Comparison of ENCODE assay signal across 8 cellular contexts in the genomic region with DNA sequence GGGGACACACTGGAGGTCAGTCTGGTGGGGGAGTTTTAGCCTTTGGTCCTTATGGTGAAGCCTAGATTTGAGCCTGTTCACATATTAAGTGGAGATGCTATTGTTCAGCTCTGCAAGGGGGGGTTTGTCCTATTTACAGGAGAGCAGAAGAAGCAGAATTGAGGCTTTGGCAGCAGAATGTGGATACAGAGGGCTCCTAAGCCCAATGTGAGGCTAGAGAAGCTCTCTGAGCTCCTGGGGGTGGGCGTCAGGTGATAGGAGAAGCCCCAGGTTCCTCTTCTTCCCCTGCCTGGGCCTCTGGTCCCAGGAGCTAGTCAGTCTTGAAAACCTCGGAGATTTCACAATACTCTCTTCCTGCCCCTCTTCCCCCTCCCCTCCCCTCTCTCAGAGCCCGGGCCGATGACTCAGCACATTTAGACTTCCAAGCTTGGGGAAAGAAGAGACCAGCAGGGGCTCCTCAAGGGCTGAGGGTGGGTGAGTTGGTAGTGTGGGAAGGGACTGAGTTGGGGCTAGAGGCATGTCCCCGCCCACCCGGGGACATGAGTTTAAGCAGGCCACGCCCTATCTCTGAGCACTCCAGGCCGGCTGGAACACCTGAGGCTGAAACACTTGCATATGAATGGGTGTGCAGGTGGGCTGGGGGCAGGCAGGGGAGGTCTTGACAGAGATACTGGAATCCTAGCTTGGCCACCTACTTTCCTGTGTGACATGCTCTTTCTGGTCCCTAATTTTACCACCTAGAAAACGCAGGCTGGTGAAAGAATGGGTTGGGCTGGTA. TPM values are rescaled to one million over a fixed set of nuclear protein-coding genes. Genes with fewer than 3 reads are reported as not detected.
DNase-seq lines count a peak whose midpoint lies in the region; ATAC-seq and TF ChIP-seq lines count a peak whose summit lies in the region.

No MANE protein-coding gene starts in this region.

- H3K27me3 Mint-ChIP-seq in CD4-positive, CD25-positive, alpha-beta regulatory T cell: no peaks in the 10 kb centered on the region

- H3K27ac ChIP-seq in CD4-positive, CD25-positive, alpha-beta regulatory T cell (ENCODE audit: insufficient read depth, low read length, poor library complexity, severe bottlenecking): peak overlapping the region; percentile 64
- H3K27ac ChIP-seq in HUES6 (ENCODE audit: low read depth, low read length) (peak overlapping the region; percentile 86), vagina (peak overlapping the region; percentile 95)

- peak; percentile 21 to 59 (median 30) for DNase-seq in CD4-positive, CD25-positive, alpha-beta regulatory T cell
- DNase-seq in SK-N-DZ (ENCODE audit: low spot score) (peak; percentile 75), amniotic epithelial cell (ENCODE audit: low read depth) (peak; percentile 93), left cardiac atrium (peak; percentile 77), pons (ENCODE audit: low spot score) (peak; percentile 70), vagina (ENCODE audit: extremely low spot score in 2 of 2) (peak in 1 of 2 donors; percentile 96)

- H3K4me1 ChIP-seq in CD4-positive, CD25-positive, alpha-beta regulatory T cell (ENCODE audit: control insufficient read depth, insufficient read depth, low read length, poor library complexity, severe bottlenecking): peaks cover 32% of the 10 kb centered on the region
- H3K4me1 ChIP-seq in HUES6 (ENCODE audit: control insufficient read depth, insufficient read depth, low read length): peaks cover 16% of the 10 kb centered on the region
- H3K4me1 ChIP-seq in vagina: peaks cover 20% of the 10 kb centered on the region

- peaks cover 17% of the 10 kb centered on the region for H3K36me3 ChIP-seq in CD4-positive, CD25-positive, alpha-beta regulatory T cell (ENCODE audit: control insufficient read depth, insufficient read depth, low read length)
- H3K36me3 ChIP-seq in HUES6 (ENCODE audit: control insufficient read depth, insufficient read depth, low read length): peaks cover 39% of the 10 kb centered on the region
- H3K36me3 ChIP-seq in vagina: peaks cover 0 to 26% of the 10 kb centered on the region in 2 donors

- no peaks in the 10 kb centered on the region for H3K27me3 ChIP-seq in CD4-positive, CD25-positive, alpha-beta regulatory T cell (ENCODE audit: control insufficient read depth, insufficient read depth, low read length)
- H3K27me3 ChIP-seq in HUES6 (ENCODE audit: control insufficient read depth, insufficient read depth, low read length) (no peaks in the 10 kb centered on the region), vagina (no peaks in the 10 kb centered on the region)

- TF ChIP-seq CTCF in vagina (IDR thresholded peaks at IDR 0.05): no peak

- peaks cover 10% of the 10 kb centered on the region for H3K36me3 Mint-ChIP-seq in CD4-positive, CD25-positive, alpha-beta regulatory T cell

- no peak for TF ChIP-seq POLR2A in vagina (IDR thresholded peaks at IDR 0.05)

- peak overlapping the region; percentile 7 for H3K4me3 ChIP-seq in CD4-positive, CD25-positive, alpha-beta regulatory T cell (ENCODE audit: low read depth, low read length)
- H3K4me3 ChIP-seq in HUES6 (ENCODE audit: low read depth, low read length): peak overlapping the region; percentile 91
- peak overlapping the region; percentile 59 to 83 for H3K4me3 ChIP-seq in vagina

- peak overlapping the region; percentile 52 to 73 (median 68) for H3K27ac Mint-ChIP-seq in CD4-positive, CD25-positive, alpha-beta regulatory T cell

- H3K9me3 ChIP-seq in CD4-positive, CD25-positive, alpha-beta regulatory T cell (ENCODE audit: control insufficient read depth in 2 of 2, low read length in 2 of 2): no peaks in the 10 kb centered on the region
- H3K9me3 ChIP-seq in HUES6 (ENCODE audit: control insufficient read depth, insufficient read depth, low read depth, low read length) (peaks cover 4% of the 10 kb centered on the region; the same call in 1 of the 2 replicates), vagina (no peaks in the 10 kb centered on the region)

- ATAC-seq in CD4-positive, CD25-positive, alpha-beta regulatory T cell (ENCODE audit: low read depth in 2 of 2): no peak
- ATAC-seq in left cardiac atrium (peak; percentile 7 to 28), HG03565 (IDR thresholded peaks at IDR 0.05; ENCODE audit: unreplicated experiment) (no peak)

- no peaks in the 10 kb centered on the region for H3K9me3 Mint-ChIP-seq in CD4-positive, CD25-positive, alpha-beta regulatory T cell

- peak overlapping the region; percentile 6 to 80 (median 54) for H3K4me3 Mint-ChIP-seq in CD4-positive, CD25-positive, alpha-beta regulatory T cell

- H3K9ac ChIP-seq in HUES6 (ENCODE audit: low read length): peak overlapping the region; percentile 90

- intact Hi-C loops in left cardiac atrium (cut with DNase I) (loop anchor here in 1 of 2 donors (5.0 kb wide), 2 partner anchors 67 to 142 kb away; a partner anchor contains a TSS), vagina (cut with DNase I) (loop anchor here (5.0 kb wide), 1 partner anchor 82 kb away; a partner anchor contains a TSS)

- peaks cover 0 to 40% (median 17%) of the 10 kb centered on the region in 4 donors for H3K4me1 Mint-ChIP-seq in CD4-positive, CD25-positive, alpha-beta regulatory T cell

RNA-seq across cellular contexts. Expression of a gene that starts 3.4 kb away (rescaled TPM):
- 44.2 TPM for total RNA-seq in CD4-positive, CD25-positive, alpha-beta regulatory T cell
- 1 to 10 TPM; 3.4 to 5.1 (median 4.4) TPM for polyA plus RNA-seq in CD4-positive, CD25-positive, alpha-beta regulatory T cell
- polyA plus RNA-seq in SK-N-DZ (2014; cell fraction: cytosol; rRNA removed): 11.0 and 11.4 TPM in 2 replicates
- polyA plus RNA-seq in SK-N-DZ (2014; cell fraction: nucleus; rRNA removed): 10.4 and 15.4 TPM in 2 replicates
- total RNA-seq in left cardiac atrium (10 to 100 TPM; 34.5 to 36.2 TPM), vagina (87.4 TPM)

RNA-seq across cellular contexts. Expression of a gene that starts 19.0 kb away (rescaled TPM):
- 10.2 TPM for total RNA-seq in CD4-positive, CD25-positive, alpha-beta regulatory T cell
- polyA plus RNA-seq in CD4-positive, CD25-positive, alpha-beta regulatory T cell: under 1 TPM; 0.13 to 0.34 (median 0.30) TPM
- polyA plus RNA-seq in SK-N-DZ (2014; cell fraction: cytosol; rRNA removed): 2.8 and 3.2 TPM in 2 replicates
- 3.5 and 5.9 TPM in 2 replicates for polyA plus RNA-seq in SK-N-DZ (2014; cell fraction: nucleus; rRNA removed)
- total RNA-seq in left cardiac atrium (1 to 10 TPM; 2.4 to 2.7 TPM), vagina (8.6 TPM)

RNA-seq across cellular contexts. Expression of a gene that starts 34.0 kb away (rescaled TPM):
- total RNA-seq in CD4-positive, CD25-positive, alpha-beta regulatory T cell: 20.4 TPM
- polyA plus RNA-seq in CD4-positive, CD25-positive, alpha-beta regulatory T cell: 10 to 100 TPM; 40.6 to 49.4 (median 44.0) TPM
- 13.0 and 16.2 TPM in 2 replicates for polyA plus RNA-seq in SK-N-DZ (2014; cell fraction: cytosol; rRNA removed)
- 7.0 and 20.0 TPM in 2 replicates for polyA plus RNA-seq in SK-N-DZ (2014; cell fraction: nucleus; rRNA removed)
- total RNA-seq in left cardiac atrium (10 to 100 TPM; 15.6 to 20.1 TPM), vagina (24.1 TPM)

RNA-seq across cellular contexts. Expression of a gene that starts 37.7 kb away (rescaled TPM):
- total RNA-seq in CD4-positive, CD25-positive, alpha-beta regulatory T cell: 126 TPM
- polyA plus RNA-seq in CD4-positive, CD25-positive, alpha-beta regulatory T cell: 10 to 100 TPM in 1 of 4 donors, 1 to 10 TPM in 3; 8.3 to 10.6 (median 9.2) TPM
- 22.4 and 22.9 TPM in 2 replicates for polyA plus RNA-seq in SK-N-DZ (2014; cell fraction: cytosol; rRNA removed)
- 87.0 and 116 TPM in 2 replicates for polyA plus RNA-seq in SK-N-DZ (2014; cell fraction: nucleus; rRNA removed)
- total RNA-seq in left cardiac atrium: 10 to 100 TPM; 23.7 to 25.4 TPM
- total RNA-seq in vagina: 27.5 TPM

RNA-seq across cellular contexts. Expression of a gene that starts 39.9 kb away (rescaled TPM):
- 85.6 TPM for total RNA-seq in CD4-positive, CD25-positive, alpha-beta regulatory T cell
- polyA plus RNA-seq in CD4-positive, CD25-positive, alpha-beta regulatory T cell: 10 to 100 TPM; 62.8 to 72.1 (median 68.2) TPM
- polyA plus RNA-seq in SK-N-DZ (2014; cell fraction: cytosol; rRNA removed): 59.7 and 61.3 TPM in 2 replicates
- polyA plus RNA-seq in SK-N-DZ (2014; cell fraction: nucleus; rRNA removed): 164 and 166 TPM in 2 replicates
- total RNA-seq in left cardiac atrium: 10 to 100 TPM; 52.3 to 61.1 TPM
- 72.7 TPM for total RNA-seq in vagina

Comparison
In these comparisons a context has a peak if more than half of its experiments do, and no peak if none do; other contexts are left out.
1. ATAC-seq: peak in left cardiac atrium (2 of 2); none in CD4-positive, CD25-positive, alpha-beta regulatory T cell (0 of 2) and HG03565 (single experiment).
2. H3K4me3 ChIP-seq: peak in every context shown above with its lines; median percentile 91 in HUES6; 71 in vagina; 7 in CD4-positive, CD25-positive, alpha-beta regulatory T cell.
3. Peak in every context shown above with its lines, with median percentiles within 50 percentile points of each other: H3K27ac ChIP-seq.